2 cellular contexts compared by ENCODE assay signal in the genomic region with DNA sequence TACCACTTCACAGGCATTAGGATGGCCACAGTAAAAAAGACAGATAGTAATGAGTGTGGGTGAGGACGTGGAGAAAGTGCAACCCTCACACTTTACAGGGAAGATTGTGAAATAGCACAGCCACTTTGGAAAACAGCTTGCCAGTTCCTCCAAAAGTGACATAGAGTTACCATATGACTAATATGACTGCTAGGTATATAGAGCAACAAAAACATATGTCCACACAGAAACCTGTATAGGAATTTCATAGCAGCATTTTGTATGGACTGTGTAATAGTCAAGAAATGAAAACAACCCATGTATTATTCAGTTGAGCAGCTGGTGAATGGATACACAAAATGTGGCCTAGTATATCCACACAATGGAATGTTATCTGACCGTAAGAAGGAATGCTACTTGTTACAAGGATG.
A peak's percentile ranks its signal among the peaks of the same experiment; 100 is the strongest.
TF ChIP-seq lines count a peak whose summit lies in the region.

No MANE protein-coding gene starts in this region.

TF ChIP-seq in IMR-90, 13 proteins besides CTCF, POLR2A, EP300 and RAD21:
- 0 out of 2 replicates have a peak, but pooled peaks have one; percentile 9 for TF ChIP-seq MAFK (IDR thresholded peaks at IDR 0.05; ENCODE audit: low read depth, low read length)
- TF ChIP-seq RFX5 (IDR thresholded peaks at IDR 0.05; ENCODE audit: low read depth, low read length): no peak
- TF ChIP-seq CEBPB (IDR thresholded peaks at IDR 0.05; ENCODE audit: low read depth, low read length): peak; percentile 95
TF ChIP-seq in IMR-90: peak in this region for 2.

TF ChIP-seq in SK-N-SH, 30 proteins besides CTCF, POLR2A, EP300 and RAD21:
- TF ChIP-seq, protein P1, sequence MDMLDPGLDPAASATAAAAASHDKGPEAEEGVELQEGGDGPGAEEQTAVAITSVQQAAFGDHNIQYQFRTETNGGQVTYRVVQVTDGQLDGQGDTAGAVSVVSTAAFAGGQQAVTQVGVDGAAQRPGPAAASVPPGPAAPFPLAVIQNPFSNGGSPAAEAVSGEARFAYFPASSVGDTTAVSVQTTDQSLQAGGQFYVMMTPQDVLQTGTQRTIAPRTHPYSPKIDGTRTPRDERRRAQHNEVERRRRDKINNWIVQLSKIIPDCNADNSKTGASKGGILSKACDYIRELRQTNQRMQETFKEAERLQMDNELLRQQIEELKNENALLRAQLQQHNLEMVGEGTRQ (IDR thresholded peaks at IDR 0.05; ENCODE audit: borderline replicate concordance, low read depth, low read length): no peak
- TF ChIP-seq, protein P2, sequence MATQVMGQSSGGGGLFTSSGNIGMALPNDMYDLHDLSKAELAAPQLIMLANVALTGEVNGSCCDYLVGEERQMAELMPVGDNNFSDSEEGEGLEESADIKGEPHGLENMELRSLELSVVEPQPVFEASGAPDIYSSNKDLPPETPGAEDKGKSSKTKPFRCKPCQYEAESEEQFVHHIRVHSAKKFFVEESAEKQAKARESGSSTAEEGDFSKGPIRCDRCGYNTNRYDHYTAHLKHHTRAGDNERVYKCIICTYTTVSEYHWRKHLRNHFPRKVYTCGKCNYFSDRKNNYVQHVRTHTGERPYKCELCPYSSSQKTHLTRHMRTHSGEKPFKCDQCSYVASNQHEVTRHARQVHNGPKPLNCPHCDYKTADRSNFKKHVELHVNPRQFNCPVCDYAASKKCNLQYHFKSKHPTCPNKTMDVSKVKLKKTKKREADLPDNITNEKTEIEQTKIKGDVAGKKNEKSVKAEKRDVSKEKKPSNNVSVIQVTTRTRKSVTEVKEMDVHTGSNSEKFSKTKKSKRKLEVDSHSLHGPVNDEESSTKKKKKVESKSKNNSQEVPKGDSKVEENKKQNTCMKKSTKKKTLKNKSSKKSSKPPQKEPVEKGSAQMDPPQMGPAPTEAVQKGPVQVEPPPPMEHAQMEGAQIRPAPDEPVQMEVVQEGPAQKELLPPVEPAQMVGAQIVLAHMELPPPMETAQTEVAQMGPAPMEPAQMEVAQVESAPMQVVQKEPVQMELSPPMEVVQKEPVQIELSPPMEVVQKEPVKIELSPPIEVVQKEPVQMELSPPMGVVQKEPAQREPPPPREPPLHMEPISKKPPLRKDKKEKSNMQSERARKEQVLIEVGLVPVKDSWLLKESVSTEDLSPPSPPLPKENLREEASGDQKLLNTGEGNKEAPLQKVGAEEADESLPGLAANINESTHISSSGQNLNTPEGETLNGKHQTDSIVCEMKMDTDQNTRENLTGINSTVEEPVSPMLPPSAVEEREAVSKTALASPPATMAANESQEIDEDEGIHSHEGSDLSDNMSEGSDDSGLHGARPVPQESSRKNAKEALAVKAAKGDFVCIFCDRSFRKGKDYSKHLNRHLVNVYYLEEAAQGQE (IDR thresholded peaks at IDR 0.05; ENCODE audit: low read depth, low read length): no peak
- no peak for TF ChIP-seq FOXM1 (IDR thresholded peaks at IDR 0.05; ENCODE audit: low read depth)
- TF ChIP-seq, protein P3, sequence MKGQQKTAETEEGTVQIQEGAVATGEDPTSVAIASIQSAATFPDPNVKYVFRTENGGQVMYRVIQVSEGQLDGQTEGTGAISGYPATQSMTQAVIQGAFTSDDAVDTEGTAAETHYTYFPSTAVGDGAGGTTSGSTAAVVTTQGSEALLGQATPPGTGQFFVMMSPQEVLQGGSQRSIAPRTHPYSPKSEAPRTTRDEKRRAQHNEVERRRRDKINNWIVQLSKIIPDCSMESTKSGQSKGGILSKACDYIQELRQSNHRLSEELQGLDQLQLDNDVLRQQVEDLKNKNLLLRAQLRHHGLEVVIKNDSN (IDR thresholded peaks at IDR 0.05; ENCODE audit: borderline replicate concordance, low read depth): no peak
- no peak for TF ChIP-seq RXRA (IDR thresholded peaks at IDR 0.05; ENCODE audit: borderline replicate concordance, low read depth)
